ENCODE assay signal across 2 cellular contexts in genomic region chr14:22539831-22540230, GRCh38.
TF ChIP-seq lines count a peak whose summit lies in the region.

No MANE protein-coding gene starts in this region.

TF ChIP-seq in SK-N-SH, 30 proteins besides CTCF, POLR2A, EP300 and RAD21:
- TF ChIP-seq NRF1 (IDR thresholded peaks at IDR 0.05; ENCODE audit: low read depth, low read length) (no peak), ELF1 (IDR thresholded peaks at IDR 0.05) (no peak)

TF ChIP-seq in SK-N-SH treated with all-trans-retinoic acid at 6 μM for 48 hours, 23 proteins besides CTCF, POLR2A, EP300 and RAD21:
- no peak for TF ChIP-seq ZNF8 (CRISPR knock-in tag; IDR thresholded peaks at IDR 0.05)
- no peak for TF ChIP-seq ZFP30 (CRISPR knock-in tag; IDR thresholded peaks at IDR 0.05)
- TF ChIP-seq OSR1 (CRISPR knock-in tag; IDR thresholded peaks at IDR 0.05): no peak
- TF ChIP-seq, protein P1, sequence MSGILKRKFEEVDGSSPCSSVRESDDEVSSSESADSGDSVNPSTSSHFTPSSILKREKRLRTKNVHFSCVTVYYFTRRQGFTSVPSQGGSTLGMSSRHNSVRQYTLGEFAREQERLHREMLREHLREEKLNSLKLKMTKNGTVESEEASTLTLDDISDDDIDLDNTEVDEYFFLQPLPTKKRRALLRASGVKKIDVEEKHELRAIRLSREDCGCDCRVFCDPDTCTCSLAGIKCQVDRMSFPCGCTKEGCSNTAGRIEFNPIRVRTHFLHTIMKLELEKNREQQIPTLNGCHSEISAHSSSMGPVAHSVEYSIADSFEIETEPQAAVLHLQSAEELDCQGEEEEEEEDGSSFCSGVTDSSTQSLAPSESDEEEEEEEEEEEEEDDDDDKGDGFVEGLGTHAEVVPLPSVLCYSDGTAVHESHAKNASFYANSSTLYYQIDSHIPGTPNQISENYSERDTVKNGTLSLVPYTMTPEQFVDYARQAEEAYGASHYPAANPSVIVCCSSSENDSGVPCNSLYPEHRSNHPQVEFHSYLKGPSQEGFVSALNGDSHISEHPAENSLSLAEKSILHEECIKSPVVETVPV (CRISPR knock-in tag; IDR thresholded peaks at IDR 0.05): no peak
- TF ChIP-seq ZC3H10 (CRISPR knock-in tag; IDR thresholded peaks at IDR 0.05): no peak
- TF ChIP-seq, protein P2, sequence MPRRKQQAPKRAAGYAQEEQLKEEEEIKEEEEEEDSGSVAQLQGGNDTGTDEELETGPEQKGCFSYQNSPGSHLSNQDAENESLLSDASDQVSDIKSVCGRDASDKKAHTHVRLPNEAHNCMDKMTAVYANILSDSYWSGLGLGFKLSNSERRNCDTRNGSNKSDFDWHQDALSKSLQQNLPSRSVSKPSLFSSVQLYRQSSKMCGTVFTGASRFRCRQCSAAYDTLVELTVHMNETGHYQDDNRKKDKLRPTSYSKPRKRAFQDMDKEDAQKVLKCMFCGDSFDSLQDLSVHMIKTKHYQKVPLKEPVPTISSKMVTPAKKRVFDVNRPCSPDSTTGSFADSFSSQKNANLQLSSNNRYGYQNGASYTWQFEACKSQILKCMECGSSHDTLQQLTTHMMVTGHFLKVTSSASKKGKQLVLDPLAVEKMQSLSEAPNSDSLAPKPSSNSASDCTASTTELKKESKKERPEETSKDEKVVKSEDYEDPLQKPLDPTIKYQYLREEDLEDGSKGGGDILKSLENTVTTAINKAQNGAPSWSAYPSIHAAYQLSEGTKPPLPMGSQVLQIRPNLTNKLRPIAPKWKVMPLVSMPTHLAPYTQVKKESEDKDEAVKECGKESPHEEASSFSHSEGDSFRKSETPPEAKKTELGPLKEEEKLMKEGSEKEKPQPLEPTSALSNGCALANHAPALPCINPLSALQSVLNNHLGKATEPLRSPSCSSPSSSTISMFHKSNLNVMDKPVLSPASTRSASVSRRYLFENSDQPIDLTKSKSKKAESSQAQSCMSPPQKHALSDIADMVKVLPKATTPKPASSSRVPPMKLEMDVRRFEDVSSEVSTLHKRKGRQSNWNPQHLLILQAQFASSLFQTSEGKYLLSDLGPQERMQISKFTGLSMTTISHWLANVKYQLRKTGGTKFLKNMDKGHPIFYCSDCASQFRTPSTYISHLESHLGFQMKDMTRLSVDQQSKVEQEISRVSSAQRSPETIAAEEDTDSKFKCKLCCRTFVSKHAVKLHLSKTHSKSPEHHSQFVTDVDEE (CRISPR knock-in tag; IDR thresholded peaks at IDR 0.05): no peak
- no peak for TF ChIP-seq RARB (CRISPR knock-in tag; IDR thresholded peaks at IDR 0.05)
- no peak for TF ChIP-seq SNAI2 (CRISPR knock-in tag; IDR thresholded peaks at IDR 0.05)
- TF ChIP-seq ISL1 (CRISPR knock-in tag; IDR thresholded peaks at IDR 0.05): no peak
- no peak for TF ChIP-seq BACH2 (CRISPR knock-in tag; IDR thresholded peaks at IDR 0.05; ENCODE audit: borderline replicate concordance)
- TF ChIP-seq ARNTL (CRISPR knock-in tag; IDR thresholded peaks at IDR 0.05; ENCODE audit: borderline replicate concordance, low read depth): no peak
- no peak for TF ChIP-seq TOX (CRISPR knock-in tag; IDR thresholded peaks at IDR 0.05; ENCODE audit: borderline replicate concordance)
- no peak for TF ChIP-seq PATZ1 (CRISPR knock-in tag; IDR thresholded peaks at IDR 0.05; ENCODE audit: borderline replicate concordance)
- no peak for TF ChIP-seq ZFP3 (CRISPR knock-in tag; IDR thresholded peaks at IDR 0.05)
- no peak for TF ChIP-seq POU6F1 (CRISPR knock-in tag; IDR thresholded peaks at IDR 0.05; ENCODE audit: borderline replicate concordance, low read depth)
- no peak for TF ChIP-seq ZNF70 (CRISPR knock-in tag; IDR thresholded peaks at IDR 0.05)
- no peak for TF ChIP-seq ESRRG (CRISPR knock-in tag; IDR thresholded peaks at IDR 0.05)
- TF ChIP-seq TCF4 (CRISPR knock-in tag; IDR thresholded peaks at IDR 0.05; ENCODE audit: borderline replicate concordance): no peak
- TF ChIP-seq, protein P3, sequence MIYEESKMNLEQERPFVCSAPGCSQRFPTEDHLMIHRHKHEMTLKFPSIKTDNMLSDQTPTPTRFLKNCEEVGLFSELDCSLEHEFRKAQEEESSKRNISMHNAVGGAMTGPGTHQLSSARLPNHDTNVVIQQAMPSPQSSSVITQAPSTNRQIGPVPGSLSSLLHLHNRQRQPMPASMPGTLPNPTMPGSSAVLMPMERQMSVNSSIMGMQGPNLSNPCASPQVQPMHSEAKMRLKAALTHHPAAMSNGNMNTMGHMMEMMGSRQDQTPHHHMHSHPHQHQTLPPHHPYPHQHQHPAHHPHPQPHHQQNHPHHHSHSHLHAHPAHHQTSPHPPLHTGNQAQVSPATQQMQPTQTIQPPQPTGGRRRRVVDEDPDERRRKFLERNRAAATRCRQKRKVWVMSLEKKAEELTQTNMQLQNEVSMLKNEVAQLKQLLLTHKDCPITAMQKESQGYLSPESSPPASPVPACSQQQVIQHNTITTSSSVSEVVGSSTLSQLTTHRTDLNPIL (CRISPR knock-in tag; IDR thresholded peaks at IDR 0.05; ENCODE audit: low read depth): no peak
TF ChIP-seq in SK-N-SH treated with all-trans-retinoic acid at 6 μM for 48 hours: peak in this region for 0.
